ENCODE assay signal across 8 cellular contexts in the genomic region with DNA sequence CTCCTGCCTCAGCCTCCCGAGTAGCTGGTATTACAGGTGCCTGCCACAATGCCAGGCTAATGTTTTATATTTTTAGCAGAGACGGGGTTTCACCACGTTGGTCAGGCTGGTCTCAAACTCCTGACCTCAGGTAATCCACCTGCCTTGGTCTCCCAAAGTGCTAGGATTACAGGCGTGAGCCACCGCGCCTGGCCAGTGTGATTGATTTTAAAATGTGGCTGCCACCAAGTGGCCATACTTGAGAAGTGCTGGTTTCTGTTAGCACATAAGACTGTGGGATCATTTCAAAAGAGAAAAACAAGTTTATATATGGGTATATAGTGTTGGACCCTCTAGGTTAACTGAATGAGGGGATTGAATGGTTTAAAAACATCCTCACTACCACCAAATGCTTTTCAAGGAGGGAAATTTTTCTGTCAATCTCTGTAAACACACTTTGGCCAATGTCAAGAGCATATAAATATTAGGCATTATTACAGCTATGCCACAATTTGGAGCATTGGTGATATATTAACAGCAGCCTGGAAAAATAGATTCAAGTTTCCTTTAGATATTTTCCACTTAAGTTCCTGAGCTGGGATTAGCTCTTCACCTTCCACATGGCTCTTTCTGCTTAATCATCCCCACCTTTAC. TPM values are rescaled to one million over a fixed set of nuclear protein-coding genes. Genes with fewer than 3 reads are reported as not detected.
DNase-seq lines count a peak whose midpoint lies in the region; ATAC-seq and TF ChIP-seq lines count a peak whose summit lies in the region.

No MANE protein-coding gene starts in this region.

- CTCF ChIA-PET in activated CD4-positive, alpha-beta memory T cell treated with anti-CD3 and anti-CD28 coated beads, Interleukin-2, amount 10 ng/mL, durations not matched to agents 7 days and 5 days (lab: Charles Lee) = interaction anchor here (0.6 to 4.8 kb wide), 12 partner anchors 9 to 189 kb away, joined by 3 to 32 read pairs (median 6); partner anchors contain the start of genes DHRS13, NEK8 and TLCD1

- H3K4me3 ChIP-seq in DOHH2 (ENCODE audit: low read length) = no peak overlapping the region
- no peak overlapping the region for H3K4me3 ChIP-seq in fibroblast of lung (replicated peaks in 1 of 4; ENCODE audit: control extremely low read depth in 1 of 4, insufficient read depth in 1 of 4, low read depth in 3 of 4, low read length in 4 of 4)
- H3K4me3 ChIP-seq in neutrophil (ENCODE audit: low read depth in 1 of 2, low read length in 1 of 2) = no peak overlapping the region

- DNase-seq in MV-4-11 (lab: John Stamatoyannopoulos, UW) (peak; percentile 27), fibroblast of lung (ENCODE audit: low read depth in 2 of 2) (peak; percentile 25 to 61)
- peak; percentile 46 for DNase-seq in activated CD4-positive, alpha-beta memory T cell treated with anti-CD3 and anti-CD28 coated beads, Interleukin-2, amount 10 ng/mL, durations not matched to agents 7 days and 5 days

- no peak overlapping the region for H3K27ac Mint-ChIP-seq in activated CD4-positive, alpha-beta memory T cell treated with anti-CD3 and anti-CD28 coated beads, Interleukin-2, amount 10 ng/mL, durations not matched to agents 7 days and 5 days

- H2AFZ ChIP-seq in fibroblast of lung (ENCODE audit: low read length) = no peak overlapping the region

- H3K27me3 ChIP-seq in DOHH2 (ENCODE audit: control insufficient read depth, low read length) (no peaks in the 10 kb centered on the region), fibroblast of lung (ENCODE audit: control insufficient read depth, insufficient read depth, low read length) (no peaks in the 10 kb centered on the region), neutrophil (no peaks in the 10 kb centered on the region)

- H3K9me3 ChIP-seq in DOHH2 (ENCODE audit: control insufficient read depth, insufficient read depth, low read length) = no peaks in the 10 kb centered on the region
- no peaks in the 10 kb centered on the region for H3K9me3 ChIP-seq in fibroblast of lung (ENCODE audit: control insufficient read depth, insufficient read depth, low read depth, low read length)
- no peaks in the 10 kb centered on the region for H3K9me3 ChIP-seq in neutrophil

- H3K36me3 Mint-ChIP-seq in activated CD4-positive, alpha-beta memory T cell treated with anti-CD3 and anti-CD28 coated beads, Interleukin-2, amount 10 ng/mL, durations not matched to agents 7 days and 5 days (ENCODE audit: low read depth) = peaks cover 90% of the 10 kb centered on the region

- H3K4me3 Mint-ChIP-seq in activated CD4-positive, alpha-beta memory T cell treated with anti-CD3 and anti-CD28 coated beads, Interleukin-2, amount 10 ng/mL, durations not matched to agents 7 days and 5 days = no peak overlapping the region

- H3K27ac ChIP-seq in DOHH2 (ENCODE audit: low read depth, low read length) = no peak overlapping the region
- H3K27ac ChIP-seq in fibroblast of lung (ENCODE audit: insufficient read depth, low read length) = no peak overlapping the region
- peak overlapping the region; percentile 72 for H3K27ac ChIP-seq in neutrophil

- H4K20me1 ChIP-seq in DOHH2 (ENCODE audit: control insufficient read depth, insufficient read depth, low read depth, low read length) = no peaks in the 10 kb centered on the region; the same call in 1 of the 2 replicates
- H4K20me1 ChIP-seq in fibroblast of lung (ENCODE audit: control insufficient read depth, extremely low read depth, insufficient read depth, low read length) = no peaks in the 10 kb centered on the region

- H3K4me1 ChIP-seq in DOHH2 (ENCODE audit: control insufficient read depth, low read length) (no peaks in the 10 kb centered on the region), fibroblast of lung (ENCODE audit: control insufficient read depth, extremely low read depth, insufficient read depth, low read length) (no peaks in the 10 kb centered on the region), neutrophil (ENCODE audit: control insufficient read depth in 1 of 2, insufficient read depth in 1 of 2, low read depth in 1 of 2, low read length in 1 of 2) (no peaks in the 10 kb centered on the region)

- H3K4me2 ChIP-seq in DOHH2 (ENCODE audit: low read length) = no peak overlapping the region
- H3K4me2 ChIP-seq in fibroblast of lung (ENCODE audit: extremely low read depth, insufficient read depth, low read length) = no peak overlapping the region

- no peaks in the 10 kb centered on the region for H3K27me3 Mint-ChIP-seq in activated CD4-positive, alpha-beta memory T cell treated with anti-CD3 and anti-CD28 coated beads, Interleukin-2, amount 10 ng/mL, durations not matched to agents 7 days and 5 days

- H3K36me3 ChIP-seq in DOHH2 (ENCODE audit: control insufficient read depth, low read length) (peaks cover 93% of the 10 kb centered on the region), fibroblast of lung (ENCODE audit: control insufficient read depth, insufficient read depth, low read length) (peaks cover 41% of the 10 kb centered on the region), neutrophil (peaks cover 100% of the 10 kb centered on the region)

- H3K79me2 ChIP-seq in DOHH2 (ENCODE audit: control insufficient read depth, low read length) (no peaks in the 10 kb centered on the region), fibroblast of lung (ENCODE audit: control insufficient read depth, insufficient read depth, low read length) (no peaks in the 10 kb centered on the region)

- peaks cover 10% of the 10 kb centered on the region for H3F3A ChIP-seq in DOHH2 (ENCODE audit: control insufficient read depth, insufficient read depth)

- H3K9me2 ChIP-seq in DOHH2 (replicated peaks; ENCODE audit: control insufficient read depth, low read length) = no peaks in the 10 kb centered on the region

- no peak for ATAC-seq in GM19351 (IDR thresholded peaks at IDR 0.05; ENCODE audit: unreplicated experiment)
- no peak for ATAC-seq in GM21381 (IDR thresholded peaks at IDR 0.05; ENCODE audit: unreplicated experiment)
- no peak for ATAC-seq in HG02884 (IDR thresholded peaks at IDR 0.05; ENCODE audit: unreplicated experiment)

- H3K4me1 Mint-ChIP-seq in activated CD4-positive, alpha-beta memory T cell treated with anti-CD3 and anti-CD28 coated beads, Interleukin-2, amount 10 ng/mL, durations not matched to agents 7 days and 5 days = peaks cover 8% of the 10 kb centered on the region

- TF ChIP-seq CTCF in DOHH2 (IDR thresholded peaks at IDR 0.05; ENCODE audit: low read depth, low read length, poor library complexity, severe bottlenecking) (peak; percentile 75), fibroblast of lung (conservative IDR thresholded peaks at IDR 0.05 in 1 of 2, IDR thresholded peaks at IDR 0.05 in 1 of 2; ENCODE audit: low read depth in 1 of 2, low read length in 2 of 2) (peak; percentile 56 to 65), neutrophil (IDR thresholded peaks at IDR 0.05) (peak; percentile 80)

- POLR2A ChIA-PET in activated CD4-positive, alpha-beta memory T cell treated with anti-CD3 and anti-CD28 coated beads, Interleukin-2, amount 10 ng/mL, durations not matched to agents 7 days and 5 days (lab: Charles Lee) = interaction anchor here (0.7 to 3.3 kb wide), 7 partner anchors 9 to 190 kb away, joined by 3 to 10 read pairs (median 4); partner anchors contain the start of genes FAM222B and TLCD1

- H3K9ac ChIP-seq in fibroblast of lung (ENCODE audit: insufficient read depth, low read length) = no peak overlapping the region

- H3K9me3 Mint-ChIP-seq in activated CD4-positive, alpha-beta memory T cell treated with anti-CD3 and anti-CD28 coated beads, Interleukin-2, amount 10 ng/mL, durations not matched to agents 7 days and 5 days = no peaks in the 10 kb centered on the region

RNA-seq across cellular contexts. Expression of gene DHRS13, which starts 13.5 kb away (rescaled TPM):
- total RNA-seq in activated CD4-positive, alpha-beta memory T cell treated with anti-CD3 and anti-CD28 coated beads, Interleukin-2, amount 10 ng/mL, durations not matched to agents 7 days and 5 days = 10 to 100 TPM; 25.2 to 25.7 TPM
- total RNA-seq in fibroblast of lung = 6.9 and 7.8 TPM in 2 replicates
- 2.6 and 4.6 TPM in 2 replicates for polyA plus RNA-seq in fibroblast of lung
- 1.1 and 2.9 TPM in 2 replicates for polyA plus RNA-seq in fibroblast of lung (2012)
- 1.6 and 2.1 TPM in 2 replicates for polyA minus RNA-seq in fibroblast of lung (ENCODE audit: low replicate concordance)

RNA-seq across cellular contexts. Expression of gene FLOT2, which starts 18.9 kb away (rescaled TPM):
- total RNA-seq in activated CD4-positive, alpha-beta memory T cell treated with anti-CD3 and anti-CD28 coated beads, Interleukin-2, amount 10 ng/mL, durations not matched to agents 7 days and 5 days = 100 to 1,000 TPM; 193 to 200 TPM
- 39.8 and 48.9 TPM in 2 replicates for total RNA-seq in fibroblast of lung
- 81.1 and 95.4 TPM in 2 replicates for polyA plus RNA-seq in fibroblast of lung
- polyA plus RNA-seq in fibroblast of lung (2012) = 90.5 and 106 TPM in 2 replicates
- polyA minus RNA-seq in fibroblast of lung (ENCODE audit: low replicate concordance) = 265 and 289 TPM in 2 replicates

RNA-seq across cellular contexts. Expression of gene PHF12, which starts 34.9 kb away (rescaled TPM):
- total RNA-seq in activated CD4-positive, alpha-beta memory T cell treated with anti-CD3 and anti-CD28 coated beads, Interleukin-2, amount 10 ng/mL, durations not matched to agents 7 days and 5 days = 10 to 100 TPM; 75.6 to 78.8 TPM
- 9.0 and 14.2 TPM in 2 replicates for total RNA-seq in fibroblast of lung
- 10.1 and 11.9 TPM in 2 replicates for polyA plus RNA-seq in fibroblast of lung
- 13.9 and 15.3 TPM in 2 replicates for polyA plus RNA-seq in fibroblast of lung (2012)
- polyA minus RNA-seq in fibroblast of lung (ENCODE audit: low replicate concordance) = 117 and 121 TPM in 2 replicates
